In the genomic region with DNA sequence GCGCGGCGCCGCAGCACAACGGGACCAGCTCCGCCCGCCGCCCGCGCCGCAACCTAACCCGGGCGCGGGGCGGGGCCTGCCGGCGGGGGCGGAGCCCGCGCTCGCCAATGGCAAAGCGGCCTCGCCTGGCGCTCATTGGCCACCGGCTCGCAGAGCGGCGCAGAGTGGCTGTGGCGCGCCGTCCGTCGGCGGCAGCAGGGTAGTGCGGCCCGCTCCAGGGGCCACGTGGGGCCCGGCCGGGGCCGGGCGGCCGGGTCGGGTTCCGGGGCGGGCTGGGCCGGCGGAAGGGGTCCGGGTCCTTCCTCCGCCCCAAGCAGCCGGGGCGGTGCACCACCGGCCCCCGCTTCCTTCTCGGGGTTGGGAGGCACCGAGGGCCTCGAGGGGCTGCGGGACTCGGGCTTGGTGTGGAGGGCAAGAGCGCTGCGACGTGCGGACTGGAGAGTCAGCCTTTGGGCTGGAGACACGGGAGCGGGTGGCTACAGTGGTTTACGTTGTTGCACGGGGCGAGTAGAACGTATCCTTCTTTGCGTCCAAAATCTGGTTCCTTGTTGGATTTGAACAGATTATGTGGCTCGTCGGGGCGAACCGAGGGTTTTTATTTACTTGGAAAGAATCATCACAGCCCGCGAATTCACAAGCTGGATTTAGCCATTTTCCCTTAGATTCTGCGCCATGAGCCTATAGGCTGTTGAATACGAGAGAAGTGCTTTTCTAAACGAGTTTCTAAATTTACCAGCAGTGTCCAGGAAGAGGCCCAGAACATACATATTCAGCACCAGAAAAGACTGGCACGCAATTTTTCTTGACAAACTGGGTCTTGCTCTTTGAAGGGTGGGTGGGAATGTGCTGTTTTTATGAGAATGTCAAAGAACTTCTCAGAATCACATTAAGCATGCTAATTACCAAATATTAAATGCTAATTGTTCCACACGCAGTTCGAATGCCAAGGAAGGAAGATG, we compare ENCODE assay signal across 8 cellular contexts. TPM values are rescaled to one million over a fixed set of nuclear protein-coding genes. Genes with fewer than 3 reads are reported as not detected.
DNase-seq lines count a peak whose midpoint lies in the region; ATAC-seq, FAIRE-seq and TF ChIP-seq lines count a peak whose summit lies in the region.

Gene SRM (minus strand): TSS at position 29 of the 959 bp plus-strand sequence. CDS start 75 bp downstream, outside the sequence.

- peaks cover 13% of the 10 kb centered on the region for H3F3A ChIP-seq in SU-DHL-6 (ENCODE audit: insufficient read depth)

- no peaks in the 10 kb centered on the region for H4K20me1 ChIP-seq in SU-DHL-6 (ENCODE audit: low read depth, low read length)

- FAIRE-seq in pancreas (lab: Jason Lieb, UNC): no peak

- H3K4me2 ChIP-seq in SU-DHL-6 (ENCODE audit: low read depth, low read length, poor library complexity, severe bottlenecking): peak within 1 kb of the TSS; percentile 89

- H3K4me1 ChIP-seq in pancreas (peaks cover 0 to 7% (median 0%) of the 10 kb centered on the region in 3 donors), thyroid gland (peaks cover 12 to 17% of the 10 kb centered on the region in 2 donors)

- H3K9me3 ChIP-seq in SU-DHL-6 (ENCODE audit: insufficient read depth, low read length) (no peaks in the 10 kb centered on the region), pancreas (no peaks in the 10 kb centered on the region), thyroid gland (no peaks in the 10 kb centered on the region)

- ATAC-seq in HG02642 (IDR thresholded peaks at IDR 0.05; ENCODE audit: poor library complexity, unreplicated experiment) (peak; percentile 90), Right ventricle myocardium inferior (peak; percentile 100), pancreas (peak; percentile 95 to 99 (median 96))

- H3K27ac ChIP-seq in SU-DHL-6 (ENCODE audit: low read depth, low read length) (peak within 1 kb of the TSS; percentile 52), pancreas (peak within 1 kb of the TSS; percentile 20 to 74 (median 48)), thyroid gland (peak within 1 kb of the TSS in 1 of 3 donors; percentile 21)

- DNase-seq in GM12865 (ENCODE audit: low read depth) (peak; percentile 96), NCI-H1105 treated with DMSO at 0.1 percent for 48 hours (lab: John Stamatoyannopoulos, UW) (peak; percentile 91), Right ventricle myocardium inferior (ENCODE audit: missing footprints) (peak; percentile 96), pancreas (peak; percentile 88 to 97 (median 96)), thyroid gland (peak; percentile 93)
- peak; percentile 79 for DNase-seq in activated naive CD8-positive, alpha-beta T cell treated with anti-CD3 and anti-CD28 coated beads, Interleukin-2, amount 50 U/mL, for 16 hours (ENCODE audit: low read depth, low spot score)

- TF ChIP-seq POLR2A in thyroid gland (IDR thresholded peaks at IDR 0.05): peak; percentile 13 to 70

- TF ChIP-seq CTCF in GM12865 (IDR thresholded peaks at IDR 0.05; ENCODE audit: insufficient read depth, low read depth, low read length, missing control alignments): peak; percentile 26
- TF ChIP-seq CTCF in SU-DHL-6 (IDR thresholded peaks at IDR 0.05; ENCODE audit: insufficient read depth, low read length, poor library complexity, severe bottlenecking): no peak
- peak; percentile 26 to 60 (median 52) for TF ChIP-seq CTCF in pancreas (IDR thresholded peaks at IDR 0.05)
- TF ChIP-seq CTCF in thyroid gland (IDR thresholded peaks at IDR 0.05): peak in 4 of 6 experiments; percentile 37 to 83 (median 80)

- H3K9me2 ChIP-seq in SU-DHL-6 (replicated peaks; ENCODE audit: insufficient read depth, low read length): no peaks in the 10 kb centered on the region

- H3K27me3 ChIP-seq in SU-DHL-6 (ENCODE audit: low read length) (no peaks in the 10 kb centered on the region), pancreas (no peaks in the 10 kb centered on the region), thyroid gland (no peaks in the 10 kb centered on the region)

- peak within 1 kb of the TSS; percentile 71 for H2AFZ ChIP-seq in SU-DHL-6 (ENCODE audit: low read depth, low read length, severe bottlenecking)

- H3K36me3 ChIP-seq in SU-DHL-6 (ENCODE audit: low read length) (peaks cover 9% of the 10 kb centered on the region; the same call in 1 of the 2 replicates), pancreas (peaks cover 2 to 11% (median 5%) of the 10 kb centered on the region in 3 donors), thyroid gland (peaks cover 22 to 23% of the 10 kb centered on the region in 2 donors)

- H3K79me2 ChIP-seq in SU-DHL-6 (ENCODE audit: insufficient read depth, low read length): peaks cover 27% of the 10 kb centered on the region

- peak within 1 kb of the TSS; percentile 95 for H3K9ac ChIP-seq in SU-DHL-6 (ENCODE audit: low read length)

- intact Hi-C loops in Right ventricle myocardium inferior (cut with DNase I): no loop called here
- intact Hi-C loops in pancreas (cut with DNase I): no loop called here
- intact Hi-C loops in thyroid gland (cut with DNase I): no loop called here

- H3K4me3 ChIP-seq in GM12865 (ENCODE audit: low read depth, low read length) (peak within 1 kb of the TSS; percentile 88), SU-DHL-6 (ENCODE audit: insufficient read depth, low read length, poor library complexity, severe bottlenecking) (peak within 1 kb of the TSS; percentile 98), pancreas (peak within 1 kb of the TSS; percentile 95 to 99 (median 96)), thyroid gland (replicated peaks in 1 of 3) (peak within 1 kb of the TSS; percentile 68 to 97 (median 95))

- WGBS in pancreas, 2 donors: 0 to 1% methylated on average over 44 to 81 of the region's 81 CpGs
- WGBS in thyroid gland, 2 donors: 0 to 1% methylated on average over 18 to 26 of the region's 81 CpGs

RNA-seq across cellular contexts. Expression of gene SRM, which starts in this region (rescaled TPM):
- total RNA-seq in Right ventricle myocardium inferior (54.0 TPM), pancreas (100 to 1,000 TPM in 2 of 6 donors, 10 to 100 TPM in 4; 51.8 to 123 (median 66.0) TPM), thyroid gland (10 to 100 TPM; 17.1 to 40.2 (median 25.0) TPM)
- 100 to 1,000 TPM; 116 to 266 TPM for polyA plus RNA-seq in pancreas
